Comparison of ENCODE assay signal across 8 cellular contexts in the genomic region with DNA sequence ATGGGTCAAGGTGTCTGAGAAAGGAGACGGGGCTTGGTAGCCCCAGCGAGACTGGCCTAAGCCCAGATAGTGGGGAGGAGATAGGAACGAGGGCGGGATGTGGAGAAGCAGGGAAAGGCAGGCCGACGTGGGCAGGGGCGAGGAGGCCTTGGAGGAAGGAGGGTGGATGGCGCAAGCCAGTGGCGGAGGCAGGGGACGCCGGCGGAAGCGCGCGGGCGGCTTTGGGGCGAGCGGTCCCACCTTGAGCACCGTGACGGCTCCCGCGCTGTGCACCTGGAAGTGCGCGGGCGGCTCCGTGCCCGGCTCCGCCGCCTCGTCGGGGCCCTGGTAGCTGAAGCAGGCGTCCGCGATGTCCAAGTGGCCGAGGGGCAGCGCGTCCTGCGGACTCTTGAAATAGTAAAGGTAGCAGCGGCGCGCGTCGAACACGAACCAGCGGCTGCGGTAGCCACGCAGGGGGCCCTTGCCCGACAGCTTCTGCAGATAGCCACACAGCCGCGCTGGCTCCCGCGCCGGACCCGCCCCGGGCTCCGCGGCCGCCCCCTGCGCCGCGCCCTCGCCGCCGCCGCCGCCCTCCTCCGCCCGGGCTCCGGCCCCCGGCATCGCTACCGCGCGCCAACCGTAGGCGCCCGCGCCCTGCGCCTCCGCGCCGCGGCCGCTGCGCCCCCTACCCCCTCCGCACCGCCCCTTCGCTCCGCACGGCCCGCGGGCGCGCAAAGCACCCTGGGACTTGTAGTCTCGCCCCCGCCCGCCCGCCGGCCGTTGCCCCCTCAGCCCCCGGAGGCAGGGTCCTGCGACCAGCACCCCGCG. TPM values are rescaled to one million over a fixed set of nuclear protein-coding genes. Genes with fewer than 3 reads are reported as not detected.
DNase-seq lines count a peak whose midpoint lies in the region; ATAC-seq and TF ChIP-seq lines count a peak whose summit lies in the region.

A gene (minus strand): TSS at position 659 of the 807 bp plus-strand sequence. CDS start 59 bp downstream, at position 600.

- H3K27me3 Mint-ChIP-seq in activated T-helper 17 cell treated with anti-CD3 and anti-CD28 coated beads, Interleukin-2, amount 50 U/mL, for 72 hours, result no peaks in the 10 kb centered on the region
- peaks cover 7% of the 10 kb centered on the region for H3K27me3 Mint-ChIP-seq in nephron progenitor cell (ENCODE audit: low read depth, poor library complexity)

- peak within 1 kb of the TSS; percentile 67 to 92 (median 90) for H3K9ac ChIP-seq in subcutaneous abdominal adipose tissue (ENCODE audit: low read length in 5 of 5)

- H3K4me3 ChIP-seq in fibroblast of pulmonary artery (replicated peaks; ENCODE audit: low read depth, low read length) (peak within 1 kb of the TSS; percentile 73), subcutaneous abdominal adipose tissue (ENCODE audit: low read depth in 1 of 5, low read length in 5 of 5) (peak within 1 kb of the TSS; percentile 92 to 99 (median 97))

- peaks cover 15 to 58% (median 56%) of the 10 kb centered on the region in 5 donors for H3K4me1 ChIP-seq in subcutaneous abdominal adipose tissue (ENCODE audit: control insufficient read depth in 5 of 5, insufficient read depth in 5 of 5, low read length in 5 of 5)

- ATAC-seq in GM19025 (IDR thresholded peaks at IDR 0.05; ENCODE audit: low read depth, unreplicated experiment) (peak; percentile 74), HG03354 (IDR thresholded peaks at IDR 0.05; ENCODE audit: poor library complexity, severe bottlenecking, unreplicated experiment) (peak; percentile 79)
- peak; percentile 75 for ATAC-seq in activated T-helper 17 cell treated with anti-CD3 and anti-CD28 coated beads, Interleukin-2, amount 50 U/mL, for 72 hours (replicated peaks)

- peaks cover 18% of the 10 kb centered on the region for H3K36me3 Mint-ChIP-seq in activated T-helper 17 cell treated with anti-CD3 and anti-CD28 coated beads, Interleukin-2, amount 50 U/mL, for 72 hours (ENCODE audit: low read depth)
- H3K36me3 Mint-ChIP-seq in nephron progenitor cell (ENCODE audit: low read depth), result no peaks in the 10 kb centered on the region

- DNase-seq in AG20443 (ENCODE audit: low spot score), result peak; percentile 81
- peak; percentile 60 for DNase-seq in fibroblast of pulmonary artery (ENCODE audit: low read depth)
- DNase-seq in nephron progenitor cell, result peak; percentile 84

- peak within 1 kb of the TSS; percentile 87 for H3K27ac Mint-ChIP-seq in activated T-helper 17 cell treated with anti-CD3 and anti-CD28 coated beads, Interleukin-2, amount 50 U/mL, for 72 hours
- no peak within 1 kb of the TSS for H3K27ac Mint-ChIP-seq in nephron progenitor cell

- H3K27ac ChIP-seq in subcutaneous abdominal adipose tissue (ENCODE audit: low read depth, low read length), result peak within 1 kb of the TSS; percentile 98

- no peaks in the 10 kb centered on the region for H3K9me3 ChIP-seq in subcutaneous abdominal adipose tissue (ENCODE audit: control insufficient read depth in 5 of 5, low read length in 5 of 5)

- peak within 1 kb of the TSS; percentile 2 for H3K4me3 Mint-ChIP-seq in activated T-helper 17 cell treated with anti-CD3 and anti-CD28 coated beads, Interleukin-2, amount 50 U/mL, for 72 hours
- H3K4me3 Mint-ChIP-seq in nephron progenitor cell, result peak within 1 kb of the TSS; percentile 94

- H3K9me3 Mint-ChIP-seq in activated T-helper 17 cell treated with anti-CD3 and anti-CD28 coated beads, Interleukin-2, amount 50 U/mL, for 72 hours, result no peaks in the 10 kb centered on the region
- H3K9me3 Mint-ChIP-seq in nephron progenitor cell, result no peaks in the 10 kb centered on the region

- no peaks in the 10 kb centered on the region for H3K36me3 ChIP-seq in subcutaneous abdominal adipose tissue (ENCODE audit: control insufficient read depth in 5 of 5, insufficient read depth in 5 of 5, low read length in 5 of 5)

- no peak for TF ChIP-seq CTCF in fibroblast of pulmonary artery (IDR thresholded peaks at IDR 0.05; ENCODE audit: low read length, missing control alignments)
- no peak for TF ChIP-seq CTCF in nephron progenitor cell (IDR thresholded peaks at IDR 0.05)

- H3K4me1 Mint-ChIP-seq in activated T-helper 17 cell treated with anti-CD3 and anti-CD28 coated beads, Interleukin-2, amount 50 U/mL, for 72 hours, result peaks cover 25% of the 10 kb centered on the region
- peaks cover 25% of the 10 kb centered on the region for H3K4me1 Mint-ChIP-seq in nephron progenitor cell

- no peaks in the 10 kb centered on the region for H3K27me3 ChIP-seq in subcutaneous abdominal adipose tissue (ENCODE audit: control insufficient read depth in 5 of 5, insufficient read depth in 4 of 5, low read length in 5 of 5)

TF ChIP-seq in PFSK-1, 5 proteins besides CTCF, POLR2A, EP300 and RAD21:
- TF ChIP-seq TAF1 (IDR thresholded peaks at IDR 0.05; ENCODE audit: borderline replicate concordance, insufficient read depth, low read length) (0 out of 2 replicates have a peak, but pooled peaks have one; percentile 14), SIN3A (IDR thresholded peaks at IDR 0.05; ENCODE audit: borderline replicate concordance, insufficient read depth, low read length) (no peak), FOXP2 (optimal IDR thresholded peaks at IDR 0.05; ENCODE audit: borderline replicate concordance, extremely low read depth, extremely low read length, insufficient read depth) (peak; percentile 46), POLR2AphosphoS5 (IDR thresholded peaks at IDR 0.05; ENCODE audit: low read depth, low read length) (no peak)
TF ChIP-seq in PFSK-1: peak in this region for 2.

RNA-seq across cellular contexts. Expression of the gene that starts here (rescaled TPM):
- 23.6 TPM for polyA plus RNA-seq in PFSK-1 (2012; ENCODE audit: insufficient read length, low read depth)
- 100 to 1,000 TPM in 1 of 2 donors, 10 to 100 TPM in 1; 86.1 to 109 TPM for total RNA-seq in activated T-helper 17 cell treated with anti-CD3 and anti-CD28 coated beads, Interleukin-2, amount 50 U/mL, for 72 hours

Comparison
In these comparisons a context has a peak if more than half of its experiments do, and no peak if none do; other contexts are left out.
1. Peak in every context shown above with its lines: DNase-seq, ATAC-seq, H3K4me3 ChIP-seq and H3K27ac ChIP-seq.